Comparison of ENCODE assay signal across 1 cellular context in the genomic region with DNA sequence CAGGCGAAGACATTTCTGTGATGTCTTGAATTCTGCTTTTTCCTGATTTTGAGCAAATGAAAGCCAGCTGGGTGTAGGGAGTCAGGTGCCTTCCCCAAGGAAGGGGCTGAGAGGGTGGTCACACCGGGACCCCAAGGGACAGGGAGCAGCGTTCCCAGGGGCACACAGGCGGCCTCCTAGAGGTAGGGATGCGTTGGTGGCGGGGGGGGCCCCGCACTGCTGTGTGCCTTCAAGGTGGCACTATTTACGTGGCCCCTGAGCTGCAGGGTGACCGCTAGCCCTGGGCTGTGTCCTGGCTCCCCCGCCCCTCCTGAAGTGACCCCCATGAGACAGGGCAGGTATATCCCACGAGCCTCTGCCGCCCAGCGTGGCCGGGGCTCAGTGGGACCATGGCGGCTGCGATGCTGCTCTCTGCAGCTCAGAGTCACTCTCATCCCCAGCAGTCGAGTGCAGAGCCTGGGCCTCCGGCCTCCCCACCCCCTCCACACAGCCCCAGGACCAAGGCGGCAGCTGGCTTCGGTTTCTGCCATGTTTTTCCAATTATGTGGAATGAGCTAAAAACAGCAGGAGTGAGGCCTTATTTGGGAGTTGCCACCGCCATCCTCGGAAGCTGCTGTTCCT.
TF ChIP-seq lines count a peak whose summit lies in the region.

No MANE protein-coding gene starts in this region.

TF ChIP-seq in SK-N-SH, 30 proteins besides CTCF, POLR2A, EP300 and RAD21 (continued from another document):
- peak; percentile 26; the same call in 1 of the 2 replicates for TF ChIP-seq REST (IDR thresholded peaks at IDR 0.05; ENCODE audit: low read depth, low read length)
- no peak for TF ChIP-seq NFIC (IDR thresholded peaks at IDR 0.05; ENCODE audit: borderline replicate concordance)
- TF ChIP-seq, protein P1, sequence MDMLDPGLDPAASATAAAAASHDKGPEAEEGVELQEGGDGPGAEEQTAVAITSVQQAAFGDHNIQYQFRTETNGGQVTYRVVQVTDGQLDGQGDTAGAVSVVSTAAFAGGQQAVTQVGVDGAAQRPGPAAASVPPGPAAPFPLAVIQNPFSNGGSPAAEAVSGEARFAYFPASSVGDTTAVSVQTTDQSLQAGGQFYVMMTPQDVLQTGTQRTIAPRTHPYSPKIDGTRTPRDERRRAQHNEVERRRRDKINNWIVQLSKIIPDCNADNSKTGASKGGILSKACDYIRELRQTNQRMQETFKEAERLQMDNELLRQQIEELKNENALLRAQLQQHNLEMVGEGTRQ (IDR thresholded peaks at IDR 0.05; ENCODE audit: borderline replicate concordance, low read depth, low read length), result no peak
- TF ChIP-seq POLR2AphosphoS5 (IDR thresholded peaks at IDR 0.05; ENCODE audit: low read depth, low read length), result peak; percentile 69
- TF ChIP-seq CHD2 (IDR thresholded peaks at IDR 0.05; ENCODE audit: low read length, partially characterized antibody), result peak; percentile 95
- no peak for TF ChIP-seq FOXJ3 (CRISPR knock-in tag; IDR thresholded peaks at IDR 0.05)
- no peak for TF ChIP-seq GATA2 (CRISPR knock-in tag; IDR thresholded peaks at IDR 0.05)
- TF ChIP-seq RCOR1 (IDR thresholded peaks at IDR 0.05; ENCODE audit: low read length), result peak; percentile 69; the same call in 1 of the 2 replicates
- TF ChIP-seq FOXM1 (IDR thresholded peaks at IDR 0.05; ENCODE audit: low read depth), result no peak
